ENCODE assay signal across 9 cellular contexts in genomic region chr19:18932216-18932841, GRCh38. TPM values are rescaled to one million over a fixed set of nuclear protein-coding genes. Genes with fewer than 3 reads are reported as not detected.
DNase-seq lines count a peak whose midpoint lies in the region; ATAC-seq, FAIRE-seq and TF ChIP-seq lines count a peak whose summit lies in the region.
"Had no signal": no experiment of that assay in that cellular context is flagged by ENCODE, and none has a peak within 500 bp of the region (broad histone marks: within the 10 kb centered on the region; RNA-seq: fewer than 3 reads in every experiment).

No MANE protein-coding gene starts in this region.

- WGBS in body of pancreas, 2 donors: 24 to 43% methylated on average over 35 of the region's 37 CpGs

- no peak for TF ChIP-seq POLR2A in body of pancreas (IDR thresholded peaks at IDR 0.05)

- intact Hi-C loops in body of pancreas (cut with DNase I): no loop called here

- H3K36me3 ChIP-seq in WERI-Rb-1: peaks cover 65% of the 10 kb centered on the region
- peaks cover 0 to 4% of the 10 kb centered on the region in 2 donors for H3K36me3 ChIP-seq in body of pancreas (replicated peaks in 1 of 2; ENCODE audit: insufficient read depth in 1 of 2, low read depth in 2 of 2)

- DNase-seq in AG20443 (ENCODE audit: low spot score): peak; percentile 96
- no peak for DNase-seq in HTR-8/SVneo (ENCODE audit: insufficient read length, low spot score)
- peak; percentile 68 for DNase-seq in WERI-Rb-1
- peak; percentile 54 to 71 (median 60) for DNase-seq in body of pancreas
- DNase-seq in iPS-NIHi7 (ENCODE audit: extremely low spot score): peak; percentile 97
- peak; percentile 62 to 82 (median 65) for DNase-seq in stimulated activated CD4-positive, alpha-beta T cell treated with anti-CD3 and anti-CD28 coated beads, TNF-alpha, amount 100 ng/mL, for 1 hour (ENCODE audit: low read depth in 3 of 3, low spot score in 1 of 3)
- DNase-seq in KG1 (lab: John Stamatoyannopoulos, UW): no peak

- no peak overlapping the region for H3K27ac ChIP-seq in WERI-Rb-1
- H3K27ac ChIP-seq in body of pancreas: no peak overlapping the region

- TF ChIP-seq CTCF in WERI-Rb-1 (IDR thresholded peaks at IDR 0.05; ENCODE audit: low read depth, low read length): no peak
- TF ChIP-seq CTCF in body of pancreas (IDR thresholded peaks at IDR 0.05): no peak

- ATAC-seq in body of pancreas (peak; percentile 67), GM18870 (IDR thresholded peaks at IDR 0.05; ENCODE audit: unreplicated experiment) (no peak)

- H3K4me3 ChIP-seq in WERI-Rb-1 (ENCODE audit: low read depth, low read length) (no peak overlapping the region), body of pancreas (no peak overlapping the region)

- no peaks in the 10 kb centered on the region for H3K9me3 ChIP-seq in WERI-Rb-1 (ENCODE audit: severe bottlenecking)
- H3K9me3 ChIP-seq in body of pancreas: no peaks in the 10 kb centered on the region

- peak; percentile 33 for FAIRE-seq in HTR-8/SVneo (lab: Jason Lieb, UNC)
- FAIRE-seq: islet of Langerhans had no signal

- no peaks in the 10 kb centered on the region for H3K27me3 ChIP-seq in WERI-Rb-1 (ENCODE audit: insufficient read depth, low read depth, severe bottlenecking)
- no peaks in the 10 kb centered on the region for H3K27me3 ChIP-seq in body of pancreas

- H3K4me1 ChIP-seq in body of pancreas: no peaks in the 10 kb centered on the region

RNA-seq across cellular contexts. Expression of gene HOMER3, which starts 8.7 kb away (rescaled TPM):
- total RNA-seq in body of pancreas: 10 to 100 TPM; 27.5 to 29.0 TPM

RNA-seq across cellular contexts. Expression of gene DDX49, which starts 12.8 kb away (rescaled TPM):
- total RNA-seq in body of pancreas: 10 to 100 TPM; 39.4 to 44.2 TPM

RNA-seq across cellular contexts. Expression of gene COPE, which starts 13.1 kb away (rescaled TPM):
- total RNA-seq in body of pancreas: 100 to 1,000 TPM; 111 to 166 TPM

RNA-seq across cellular contexts. Expression of gene CERS1, which starts 36.4 kb away (rescaled TPM):
- total RNA-seq in body of pancreas: under 1 TPM; 0.26 to 0.66 TPM

Comparison
In these comparisons a context has a peak if more than half of its experiments do, and no peak if none do; other contexts are left out.
1. DNase-seq: peak in AG20443 (single experiment), WERI-Rb-1 (single experiment), body of pancreas (4 of 4), iPS-NIHi7 (single experiment) and stimulated activated CD4-positive, alpha-beta T cell treated with anti-CD3 and anti-CD28 coated beads, TNF-alpha, amount 100 ng/mL, for 1 hour (3 of 3); none in HTR-8/SVneo (single experiment) and KG1 (single experiment).